ENCODE assay signal across 6 cellular contexts in the genomic region with DNA sequence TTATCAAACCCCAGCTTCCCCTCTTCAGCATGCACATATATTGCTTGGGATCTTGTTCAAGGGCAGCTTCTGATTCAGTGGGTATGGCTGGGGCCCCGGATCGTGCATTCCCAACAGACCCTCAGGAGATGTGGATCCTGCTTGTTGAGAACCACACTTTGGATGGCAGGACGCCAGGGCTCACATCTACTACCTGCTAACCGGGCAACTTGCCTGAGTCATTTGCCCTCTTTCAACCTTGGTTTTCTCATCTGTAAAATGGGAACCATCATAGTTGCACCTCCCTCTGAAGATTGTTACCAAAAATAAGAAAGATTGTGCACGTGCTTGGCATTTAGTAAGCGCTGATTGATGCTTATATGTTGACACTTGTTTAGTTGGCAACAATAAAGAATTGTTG.
"Had no signal": no experiment of that assay in that cellular context is flagged by ENCODE, and none has a peak within 500 bp of the region (broad histone marks: within the 10 kb centered on the region; RNA-seq: fewer than 3 reads in every experiment).

No MANE protein-coding gene starts in this region.

- H3K4me2 ChIP-seq: KMS-11 had no signal

- H3K9ac ChIP-seq: KMS-11 had no signal

- H3K4me3 ChIP-seq: K562 had no signal

- H3K27ac ChIP-seq: HL-60, KMS-11 had no signal

- ATAC-seq: K562 had no signal

- FAIRE-seq: HTR-8/SVneo, K562 had no signal

- DNase-seq: KBM-7, KG1 had no signal
